8 cellular contexts compared by ENCODE assay signal in the genomic region with DNA sequence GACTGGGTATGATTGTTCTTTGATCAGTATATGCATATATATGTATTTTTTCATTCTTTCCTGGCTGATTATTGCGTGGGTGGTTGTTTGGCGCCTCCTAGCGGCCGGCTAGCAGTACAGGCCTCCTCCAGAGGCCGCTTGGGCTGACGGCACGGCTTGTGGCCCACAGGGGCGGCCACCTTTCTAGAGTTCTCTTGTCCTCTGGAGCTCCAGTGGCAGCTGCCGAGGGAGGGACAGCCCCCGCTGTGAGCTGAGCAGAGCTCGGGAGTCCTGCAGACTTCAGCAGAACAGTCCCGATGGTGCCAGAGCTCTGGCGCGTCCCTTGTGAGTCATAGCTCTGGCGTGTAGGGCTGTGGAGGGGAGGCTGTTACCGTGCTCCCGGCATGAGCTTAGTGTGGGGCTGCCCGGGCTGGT. TPM values are rescaled to one million over a fixed set of nuclear protein-coding genes. Genes with fewer than 3 reads are reported as not detected.
DNase-seq lines count a peak whose midpoint lies in the region; ATAC-seq, FAIRE-seq and TF ChIP-seq lines count a peak whose summit lies in the region.

No MANE protein-coding gene starts in this region.

- no peak for FAIRE-seq in RCC 7860 (lab: Jason Lieb, UNC)

- H3K27ac ChIP-seq in heart right ventricle (peak overlapping the region in 1 of 10 donors; percentile 31), smooth muscle cell (ENCODE audit: low read depth) (no peak overlapping the region)

- H2AFZ ChIP-seq in smooth muscle cell (ENCODE audit: low read depth): no peak overlapping the region

- no peak overlapping the region for H3K9ac ChIP-seq in smooth muscle cell (ENCODE audit: low read depth)

- H3K9me3 ChIP-seq in heart right ventricle (peaks cover 0 to 5% (median 0%) of the 10 kb centered on the region in 11 donors), smooth muscle cell (replicated peaks; ENCODE audit: low read depth) (no peaks in the 10 kb centered on the region)

- H3F3A ChIP-seq in smooth muscle cell (ENCODE audit: low read depth): no peaks in the 10 kb centered on the region

- H3K27me3 ChIP-seq in heart right ventricle (no peaks in the 10 kb centered on the region), smooth muscle cell (ENCODE audit: low read depth) (no peaks in the 10 kb centered on the region)

- H3K79me2 ChIP-seq in smooth muscle cell (ENCODE audit: low read depth): no peaks in the 10 kb centered on the region

- H3K4me3 ChIP-seq in heart right ventricle: peak overlapping the region in 2 of 10 donors; percentile 15 to 22
- no peak overlapping the region for H3K4me3 ChIP-seq in smooth muscle cell

- H3K36me3 ChIP-seq in heart right ventricle (no peaks in the 10 kb centered on the region), smooth muscle cell (ENCODE audit: low read depth) (no peaks in the 10 kb centered on the region)

- whole genome bisulfite sequencing in heart right ventricle, 2 donors: 54 to 71% methylated on average over 18 of the region's 18 CpGs
- 56% methylated on average over 18 of the region's 18 CpGs for WGBS in smooth muscle cell (ENCODE audit: low lambda C conversion rate)

- H3K4me2 ChIP-seq in smooth muscle cell: no peak overlapping the region

- intact Hi-C loops in heart right ventricle (cut with DNase I): loop anchor here in 9 of 10 donors (5.0 to 10.0 kb wide), 4 partner anchors 212 to 281 kb away; no protein-coding TSS in a partner anchor

- ATAC-seq in heart right ventricle: peak; percentile 77 to 94 (median 89)
- ATAC-seq in GM19324 (IDR thresholded peaks at IDR 0.05; ENCODE audit: low FRiP score, unreplicated experiment): no peak
- no peak for ATAC-seq in GM19035 (IDR thresholded peaks at IDR 0.05; ENCODE audit: unreplicated experiment)

- H3K4me1 ChIP-seq in heart right ventricle (no peaks in the 10 kb centered on the region), smooth muscle cell (ENCODE audit: low read depth) (no peaks in the 10 kb centered on the region)

- peak; percentile 49 for DNase-seq in RCC 7860 (ENCODE audit: low spot score)
- DNase-seq in activated gamma-delta T cell (lab: John Stamatoyannopoulos, UW): peak; percentile 26
- DNase-seq in heart right ventricle: peak; percentile 28 to 68
- DNase-seq in smooth muscle cell (lab: John Stamatoyannopoulos, UW; ENCODE audit: unreplicated experiment): no peak
- no peak for DNase-seq in NK-92 treated with Interleukin-12 subunit alpha and Interleukin-12 subunit beta, amount 100 ng/mL, for 24 hours (lab: John Stamatoyannopoulos, UW)

- no peaks in the 10 kb centered on the region for H4K20me1 ChIP-seq in smooth muscle cell (ENCODE audit: low read depth)

- TF ChIP-seq CTCF in GM12873 (IDR thresholded peaks at IDR 0.05; ENCODE audit: insufficient read depth, low read depth, low read length, missing control alignments) (peak; percentile 47), heart right ventricle (IDR thresholded peaks at IDR 0.05) (peak; percentile 78 to 92 (median 84)), smooth muscle cell (IDR thresholded peaks at IDR 0.05; ENCODE audit: borderline replicate concordance, insufficient read depth, poor library complexity, severe bottlenecking) (peak; percentile 52)

RNA-seq across cellular contexts. Expression of a gene that starts 22.5 kb away (rescaled TPM):
- 10 to 100 TPM in 1 of 10 donors, 1 to 10 TPM in 9; 5.8 to 12.2 (median 8.6) TPM for total RNA-seq in heart right ventricle
- polyA plus RNA-seq in heart right ventricle: 1 to 10 TPM; 3.8 to 4.4 TPM
- 7.8 and 9.8 TPM in 2 replicates for total RNA-seq in smooth muscle cell
- 9.2 and 10.4 TPM in 2 replicates for polyA plus RNA-seq in smooth muscle cell

Comparison
In these comparisons a context has a peak if more than half of its experiments do, and no peak if none do; other contexts are left out.
1. DNase-seq: peak in RCC 7860 (single experiment), activated gamma-delta T cell (single experiment) and heart right ventricle (2 of 2); none in smooth muscle cell (single experiment) and NK-92 treated with Interleukin-12 subunit alpha and Interleukin-12 subunit beta, amount 100 ng/mL, for 24 hours (single experiment).
2. ATAC-seq: peak in heart right ventricle (8 of 8); none in GM19324 (single experiment) and GM19035 (single experiment).
3. Peak in every context shown above with its lines, with median percentiles within 50 percentile points of each other: CTCF ChIP-seq.